In genomic region chr1:81114191-81114590, GRCh38 we compare ENCODE assay signal across 20 cellular contexts.
DNase-seq lines count a peak whose midpoint lies in the region; ATAC-seq and TF ChIP-seq lines count a peak whose summit lies in the region.
"Had no signal": no experiment of that assay in that cellular context is flagged by ENCODE, and none has a peak within 500 bp of the region (broad histone marks: within the 10 kb centered on the region; RNA-seq: fewer than 3 reads in every experiment).

No MANE protein-coding gene starts in this region.

- no peak overlapping the region for H3K4me3 ChIP-seq in retinal pigment epithelial cell (ENCODE audit: low read length)
- H3K4me3 ChIP-seq: BLaER1, prostate gland, thyroid gland had no signal

- H3K36me3 Mint-ChIP-seq in activated naive CD4-positive, alpha-beta T cell treated with anti-CD3 and anti-CD28 coated beads, Interleukin-2, amount 50 U/mL, for 72 hours, result no peaks in the 10 kb centered on the region
- H3K36me3 Mint-ChIP-seq: activated CD4-positive, alpha-beta memory T cell treated with anti-CD3 and anti-CD28 coated beads for 36 hours had no signal

- peak; percentile 18 for DNase-seq in NCI-H748 (lab: John Stamatoyannopoulos, UW; ENCODE audit: unreplicated experiment)
- DNase-seq in NCI-H748 treated with DMSO at 0.1 percent for 48 hours (lab: John Stamatoyannopoulos, UW), result no peak
- peak; percentile 12 for DNase-seq in HT1080 (ENCODE audit: low read depth)
- peak; percentile 16 for DNase-seq in astrocyte of the hippocampus (ENCODE audit: low read depth, low spot score)
- DNase-seq in retinal pigment epithelial cell (ENCODE audit: low read depth), result no peak
- no peak for DNase-seq in activated naive CD4-positive, alpha-beta T cell treated with anti-CD3 and anti-CD28 coated beads, Interleukin-2, amount 50 U/mL, for 72 hours (ENCODE audit: low spot score in 2 of 2)
- DNase-seq in NK-92 (lab: John Stamatoyannopoulos, UW; ENCODE audit: unreplicated experiment), result no peak
- DNase-seq in NCI-H446 (lab: John Stamatoyannopoulos, UW), result no peak
- DNase-seq: activated CD4-positive, alpha-beta memory T cell treated with anti-CD3 and anti-CD28 coated beads for 36 hours; activated CD4-positive, CD25-positive, alpha-beta regulatory T cell; activated effector memory CD4-positive, alpha-beta T cell treated with anti-CD3 and anti-CD28 coated beads, Interleukin-2, amount 50 U/mL, for 16 hours; Calu3; NCI-H1092 treated with DMSO at 0.1 percent for 48 hours; NCI-H2081; stimulated activated CD4-positive, alpha-beta T cell treated with anti-CD3 and anti-CD28 coated beads, Interleukin-2, amount 100 ng/mL, for 24 hours; stimulated activated naive CD8-positive, alpha-beta T cell treated with anti-CD3 and anti-CD28 coated beads, Interleukin-15, Interleukin-2, amounts not matched to agents 100 U/mL and 50 U/mL, for 24 hours; thyroid gland had no signal

- TF ChIP-seq CTCF in retinal pigment epithelial cell (conservative IDR thresholded peaks at IDR 0.05; ENCODE audit: low read depth, low read length), result peak; percentile 25

- H3K9me3 Mint-ChIP-seq in activated naive CD4-positive, alpha-beta T cell treated with anti-CD3 and anti-CD28 coated beads, Interleukin-2, amount 50 U/mL, for 72 hours, result peaks cover 5 to 11% of the 10 kb centered on the region in 2 donors

- H3K27ac Mint-ChIP-seq in activated naive CD4-positive, alpha-beta T cell treated with anti-CD3 and anti-CD28 coated beads, Interleukin-2, amount 50 U/mL, for 72 hours, result no peak overlapping the region
- H3K27ac Mint-ChIP-seq: activated CD4-positive, alpha-beta memory T cell treated with anti-CD3 and anti-CD28 coated beads for 36 hours; dendritic cell treated with granulocyte-macrophage colony-stimulating factor and Interleukin-4, amounts not matched to agents 40 ng/mL and 50 ng/mL, for 4 days had no signal

- no peak for ATAC-seq in activated naive CD4-positive, alpha-beta T cell treated with anti-CD3 and anti-CD28 coated beads, Interleukin-2, amount 50 U/mL, for 72 hours
- ATAC-seq: stimulated activated naive CD8-positive, alpha-beta T cell treated with anti-CD3 and anti-CD28 coated beads, Interleukin-15, Interleukin-2, amounts not matched to agents 100 U/mL and 50 U/mL, for 24 hours had no signal

Comparison
In these comparisons a context has a peak if more than half of its experiments do, and no peak if none do; other contexts are left out.
1. DNase-seq: peak in NCI-H748 (single experiment), HT1080 (single experiment) and astrocyte of the hippocampus (single experiment); none in NCI-H748 treated with DMSO at 0.1 percent for 48 hours (single experiment), retinal pigment epithelial cell (single experiment), activated naive CD4-positive, alpha-beta T cell treated with anti-CD3 and anti-CD28 coated beads, Interleukin-2, amount 50 U/mL, for 72 hours (0 of 2), NK-92 (single experiment) and NCI-H446 (0 of 2).